Comparison of ENCODE assay signal across 8 cellular contexts in genomic region chr11:4095509-4096230, GRCh38. TPM values are rescaled to one million over a fixed set of nuclear protein-coding genes. Genes with fewer than 3 reads are reported as not detected.
DNase-seq lines count a peak whose midpoint lies in the region; ATAC-seq and TF ChIP-seq lines count a peak whose summit lies in the region.

No MANE protein-coding gene starts in this region.

- H3K27me3 Mint-ChIP-seq in T-cell: no peaks in the 10 kb centered on the region

- CTCF ChIA-PET in T-cell (lab: Charles Lee): interaction anchor here in 1 of 2 donors (0.7 to 1.3 kb wide), 4 partner anchors 241 to 255 kb away, joined by 3 to 4 read pairs (median 3); partner anchors contain the start of gene RHOG

- H3K36me3 Mint-ChIP-seq in T-cell: peaks cover 13% of the 10 kb centered on the region

- H3K9me3 Mint-ChIP-seq in T-cell: no peaks in the 10 kb centered on the region

- H3K4me1 Mint-ChIP-seq in T-cell: peaks cover 71 to 84% (median 75%) of the 10 kb centered on the region in 3 donors

- H3K4me3 Mint-ChIP-seq in T-cell: peak overlapping the region; percentile 94 to 96 (median 95)

- no peaks in the 10 kb centered on the region; the same call in 1 of the 2 replicates for H3K36me3 ChIP-seq in H7 (replicated peaks; ENCODE audit: control insufficient read depth, insufficient read depth, low read length)

- no peak for ATAC-seq in T-cell (replicated peaks in 1 of 4)
- no peak for ATAC-seq in GM21619 (IDR thresholded peaks at IDR 0.05; ENCODE audit: unreplicated experiment)
- ATAC-seq in HG03342 (IDR thresholded peaks at IDR 0.05; ENCODE audit: unreplicated experiment): no peak

- POLR2A ChIA-PET in T-cell (lab: Charles Lee): interaction anchor here in 1 of 2 donors (1.1 kb wide), 1 partner anchor 241 kb away, joined by 4 read pairs; no protein-coding TSS in a partner anchor

- H3K27ac Mint-ChIP-seq in T-cell: peak overlapping the region; percentile 91 to 97

- TF ChIP-seq CTCF in AG09319 (IDR thresholded peaks at IDR 0.05; ENCODE audit: low read depth, low read length) (no peak), fibroblast of mammary gland (conservative IDR thresholded peaks at IDR 0.05; ENCODE audit: control insufficient read depth, insufficient read depth, low read depth, low read length) (no peak)

- H3K4me3 ChIP-seq in H7 (ENCODE audit: insufficient read depth, low read depth, low read length) (peak overlapping the region; percentile 89), fibroblast of mammary gland (ENCODE audit: control insufficient read depth, low read depth, low read length) (peak overlapping the region; percentile 89)

- H3K27me3 ChIP-seq in H7 (ENCODE audit: control insufficient read depth, insufficient read depth, low read length): no peaks in the 10 kb centered on the region

- DNase-seq in AG09319 (ENCODE audit: extremely low read depth, low read depth) (peak; percentile 31), H7 (peak; percentile 16), T-cell (no peak), fibroblast of mammary gland (ENCODE audit: low read depth) (peak; percentile 71), pons (ENCODE audit: low spot score) (peak; percentile 18), UCSD-AML1 (lab: John Stamatoyannopoulos, UW; ENCODE audit: unreplicated experiment) (no peak)

RNA-seq across cellular contexts. Expression of gene RRM1, which starts 1.1 kb away (rescaled TPM):
- total RNA-seq in H7 (2014; rRNA removed; shearing (Covaris generic)): 147 and 153 TPM in 2 replicates
- total RNA-seq in T-cell: 10 to 100 TPM; 27.4 to 50.8 (median 36.1) TPM

Comparison
In these comparisons a context has a peak if more than half of its experiments do, and no peak if none do; other contexts are left out.
1. DNase-seq: peak in AG09319 (single experiment), H7 (single experiment), fibroblast of mammary gland (single experiment) and pons (single experiment); none in T-cell (0 of 34) and UCSD-AML1 (single experiment).